ENCODE assay signal across 23 cellular contexts in genomic region chr13:92136449-92137180, GRCh38.
DNase-seq lines count a peak whose midpoint lies in the region; ATAC-seq and TF ChIP-seq lines count a peak whose summit lies in the region.
"Had no signal": no experiment of that assay in that cellular context is flagged by ENCODE, and none has a peak within 500 bp of the region (broad histone marks: within the 10 kb centered on the region; RNA-seq: fewer than 3 reads in every experiment).

No MANE protein-coding gene starts in this region.

- TF ChIP-seq CTCF in choroid plexus epithelial cell (conservative IDR thresholded peaks at IDR 0.05; ENCODE audit: low read depth, low read length), result no peak

- no peak for ATAC-seq in GM19452 (IDR thresholded peaks at IDR 0.05; ENCODE audit: unreplicated experiment)
- ATAC-seq: left colon, Panc1, T-cell had no signal

- DNase-seq in DMS53 treated with DMSO at 0.1 percent for 48 hours (lab: John Stamatoyannopoulos, UW; ENCODE audit: unreplicated experiment) (peak; percentile 43), NCI-H82 (lab: John Stamatoyannopoulos, UW) (peak; percentile 70), choroid plexus epithelial cell (ENCODE audit: low read depth) (peak; percentile 18), left kidney (ENCODE audit: low read depth, low spot score) (peak; percentile 13), NOMO-1 treated with DMSO at 0.1 percent for 48 hours (lab: John Stamatoyannopoulos, UW; ENCODE audit: unreplicated experiment) (no peak)
- no peak for DNase-seq in activated CD4-positive, alpha-beta T cell treated with anti-CD3 and anti-CD28 coated beads, Interleukin-2, amount 50 U/mL, for 48 hours
- no peak for DNase-seq in activated effector memory CD4-positive, alpha-beta T cell treated with anti-CD3 and anti-CD28 coated beads, Interleukin-2, amount 50 U/mL, for 16 hours
- DNase-seq: activated naive CD4-positive, alpha-beta T cell treated with Interleukin-2 at 50 U/mL for 16 hours; activated T-cell treated with anti-CD3 and anti-CD28 coated beads, Interleukin-2, amount 50 U/mL, for 24 hours; adrenal gland; CD8-positive, alpha-beta memory T cell; DMS79 treated with DMSO at 0.1 percent for 48 hours; esophagus squamous epithelium; Karpas-422; left colon; mesendoderm; NCI-H1092; NCI-H187; T-cell had no signal

- H3K4me3 ChIP-seq in choroid plexus epithelial cell (ENCODE audit: low read depth, low read length), result no peak overlapping the region
- H3K4me3 ChIP-seq: adrenal gland, coronary artery, esophagus squamous epithelium, prostate gland had no signal

Comparison
In these comparisons a context has a peak if more than half of its experiments do, and no peak if none do; other contexts are left out.
1. DNase-seq: peak in DMS53 treated with DMSO at 0.1 percent for 48 hours (single experiment), NCI-H82 (single experiment), choroid plexus epithelial cell (single experiment) and left kidney (single experiment); none in activated CD4-positive, alpha-beta T cell treated with anti-CD3 and anti-CD28 coated beads, Interleukin-2, amount 50 U/mL, for 48 hours (0 of 2), activated effector memory CD4-positive, alpha-beta T cell treated with anti-CD3 and anti-CD28 coated beads, Interleukin-2, amount 50 U/mL, for 16 hours (single experiment) and NOMO-1 treated with DMSO at 0.1 percent for 48 hours (single experiment).